Comparison of ENCODE assay signal across 8 cellular contexts in the genomic region with DNA sequence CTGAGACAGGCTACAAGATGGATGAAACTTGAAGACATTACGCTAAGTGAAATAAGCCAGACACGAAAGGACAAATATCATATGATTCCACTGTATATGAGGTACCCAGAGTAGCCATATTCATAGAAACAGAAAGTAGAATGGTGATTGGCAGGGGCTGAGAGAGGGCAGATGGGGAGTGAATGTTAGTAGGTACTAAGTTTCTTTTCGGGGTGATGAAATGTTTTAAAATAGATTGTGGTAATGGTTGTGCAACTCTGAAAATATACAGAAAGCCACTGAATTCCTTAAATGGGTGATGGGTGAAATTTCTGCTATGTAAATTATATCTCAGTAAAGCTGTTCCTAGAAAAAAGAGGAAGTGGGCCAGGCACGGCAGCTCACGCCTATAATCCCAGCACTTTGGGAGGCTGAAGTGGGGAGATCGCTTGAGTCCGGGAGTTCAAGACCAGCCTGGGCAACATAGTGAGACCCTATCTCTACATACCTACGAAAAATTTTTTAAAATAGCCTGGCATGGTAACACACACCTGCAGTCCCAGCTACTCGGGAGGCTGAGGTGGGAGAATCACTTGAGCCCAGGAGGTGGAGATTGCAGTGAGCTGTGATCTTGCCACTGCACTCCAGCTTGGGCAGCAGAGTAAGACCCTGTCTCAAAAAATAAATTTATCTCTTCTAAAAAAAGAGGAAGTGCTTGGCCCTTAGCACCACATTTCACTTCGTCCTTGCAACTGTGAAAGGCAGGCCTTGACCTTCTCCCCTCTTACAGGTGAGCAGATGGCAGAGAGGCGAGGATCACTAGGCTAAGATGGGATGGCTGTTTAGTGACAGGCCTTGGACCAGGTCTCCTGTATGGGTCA. TPM values are rescaled to one million over a fixed set of nuclear protein-coding genes. Genes with fewer than 3 reads are reported as not detected.
A peak's percentile ranks its signal among the peaks of the same experiment; 100 is the strongest.
DNase-seq lines count a peak whose midpoint lies in the region; ATAC-seq, FAIRE-seq and TF ChIP-seq lines count a peak whose summit lies in the region.

No MANE protein-coding gene starts in this region.

- H3K4me1 ChIP-seq in endodermal cell (ENCODE audit: control insufficient read depth, insufficient read depth, low read length), result no peaks in the 10 kb centered on the region
- peaks cover 34 to 39% of the 10 kb centered on the region in 2 donors for H3K4me1 ChIP-seq in neuronal stem cell (ENCODE audit: control insufficient read depth in 2 of 2, insufficient read depth in 1 of 2, low read depth in 1 of 2, low read length in 2 of 2)

- H3K36me3 ChIP-seq in endodermal cell (ENCODE audit: control insufficient read depth, insufficient read depth, low read length) (no peaks in the 10 kb centered on the region), neuronal stem cell (replicated peaks in 1 of 2; ENCODE audit: control insufficient read depth in 2 of 2, insufficient read depth in 2 of 2, low read length in 2 of 2) (peaks cover 0 to 3% of the 10 kb centered on the region in 2 donors)

- no peak overlapping the region for H3K23ac ChIP-seq in neuronal stem cell (ENCODE audit: low read depth, low read length, poor library complexity)

- peaks cover 27% of the 10 kb centered on the region for H3K4me1 Mint-ChIP-seq in activated naive CD4-positive, alpha-beta T cell treated with anti-CD3 and anti-CD28 coated beads for 36 hours (ENCODE audit: low read depth)
- H3K4me1 Mint-ChIP-seq in endodermal cell, result peaks cover 12% of the 10 kb centered on the region

- H2BK5ac ChIP-seq in neuronal stem cell (ENCODE audit: low read length), result no peak overlapping the region

- no peak for TF ChIP-seq CTCF in endodermal cell (conservative IDR thresholded peaks at IDR 0.05)

- intact Hi-C loops in activated naive CD4-positive, alpha-beta T cell treated with anti-CD3 and anti-CD28 coated beads for 36 hours (cut with micrococcal nuclease), result no loop called here

- CTCF ChIA-PET in activated naive CD4-positive, alpha-beta T cell treated with anti-CD3 and anti-CD28 coated beads for 36 hours (lab: Charles Lee), result interaction anchor here (0.7 to 1.0 kb wide), 3 partner anchors 17 to 195 kb away, joined by 3 to 4 read pairs (median 3); partner anchors contain the start of genes NPR1 and RAB13

- peak; percentile 92 for ATAC-seq in HG02938 (IDR thresholded peaks at IDR 0.05; ENCODE audit: unreplicated experiment)

- H3K9me3 Mint-ChIP-seq in activated naive CD4-positive, alpha-beta T cell treated with anti-CD3 and anti-CD28 coated beads for 36 hours, result no peaks in the 10 kb centered on the region
- no peaks in the 10 kb centered on the region for H3K9me3 Mint-ChIP-seq in endodermal cell

- H3K9ac ChIP-seq in endodermal cell (ENCODE audit: extremely low read depth, low read length, poor library complexity, severe bottlenecking) (no peak overlapping the region), neuronal stem cell (ENCODE audit: low read depth, low read length, poor library complexity) (no peak overlapping the region)

- H4K91ac ChIP-seq in neuronal stem cell (ENCODE audit: low read depth, low read length, poor library complexity), result no peak overlapping the region

- peak overlapping the region; percentile 32 for H2AFZ ChIP-seq in neuronal stem cell (ENCODE audit: low read length)

- H3K27me3 ChIP-seq in endodermal cell (ENCODE audit: control insufficient read depth, insufficient read depth, low read length, poor library complexity, severe bottlenecking), result no peaks in the 10 kb centered on the region
- peaks cover 0 to 3% (median 0%) of the 10 kb centered on the region in 3 experiments for H3K27me3 ChIP-seq in neuronal stem cell (ENCODE audit: control insufficient read depth in 3 of 3, insufficient read depth in 3 of 3, low read depth in 1 of 3, low read length in 3 of 3)

- FAIRE-seq in HTR-8/SVneo (lab: Jason Lieb, UNC), result no peak

- H3K79me1 ChIP-seq in neuronal stem cell (ENCODE audit: low read depth, low read length), result no peaks in the 10 kb centered on the region

- H3K27ac Mint-ChIP-seq in activated naive CD4-positive, alpha-beta T cell treated with anti-CD3 and anti-CD28 coated beads for 36 hours, result peak overlapping the region; percentile 56
- no peak overlapping the region for H3K27ac Mint-ChIP-seq in endodermal cell

- DNase-seq in activated naive CD4-positive, alpha-beta T cell treated with anti-CD3 and anti-CD28 coated beads for 36 hours, result peak; percentile 44
- DNase-seq in activated naive CD4-positive, alpha-beta T cell treated with Interleukin-2 at 50 U/mL for 16 hours, result no peak
- DNase-seq in RPMI7951 (ENCODE audit: low read depth), result peak; percentile 77
- no peak for DNase-seq in endodermal cell
- no peak for DNase-seq in neuronal stem cell (ENCODE audit: low spot score)
- no peak for DNase-seq in NCI-H82 (lab: John Stamatoyannopoulos, UW)
- no peak for DNase-seq in HTR-8/SVneo (ENCODE audit: insufficient read length, low spot score)

- H2BK120ac ChIP-seq in neuronal stem cell (ENCODE audit: low read depth, low read length), result no peak overlapping the region

- no peak overlapping the region for H2BK12ac ChIP-seq in neuronal stem cell (ENCODE audit: low read length)

- no peak overlapping the region for H3K18ac ChIP-seq in neuronal stem cell (ENCODE audit: low read length)

- H3K27ac ChIP-seq in endodermal cell (ENCODE audit: low read depth, low read length), result peak overlapping the region; percentile 38
- H3K27ac ChIP-seq in neuronal stem cell (replicated peaks; ENCODE audit: low read length), result no peak overlapping the region

- no peak overlapping the region for H2BK15ac ChIP-seq in neuronal stem cell (ENCODE audit: low read length)

- H3K4me3 Mint-ChIP-seq in activated naive CD4-positive, alpha-beta T cell treated with anti-CD3 and anti-CD28 coated beads for 36 hours, result peak overlapping the region; percentile 22
- H3K4me3 Mint-ChIP-seq in endodermal cell, result no peak overlapping the region

- H3K9me3 ChIP-seq in endodermal cell (ENCODE audit: control insufficient read depth, low read length) (peaks cover 3% of the 10 kb centered on the region), neuronal stem cell (replicated peaks in 1 of 2; ENCODE audit: control insufficient read depth in 2 of 2, insufficient read depth in 1 of 2, low read depth in 1 of 2, low read length in 2 of 2) (peaks cover 0 to 3% of the 10 kb centered on the region in 2 donors)

- peaks cover 2% of the 10 kb centered on the region for H3K27me3 Mint-ChIP-seq in activated naive CD4-positive, alpha-beta T cell treated with anti-CD3 and anti-CD28 coated beads for 36 hours (ENCODE audit: low read depth)
- no peaks in the 10 kb centered on the region for H3K27me3 Mint-ChIP-seq in endodermal cell (ENCODE audit: insufficient read depth)

- H4K8ac ChIP-seq in neuronal stem cell (ENCODE audit: low read depth, low read length), result no peak overlapping the region

- no peak overlapping the region for H3K4ac ChIP-seq in neuronal stem cell (ENCODE audit: low read length)

- no peak overlapping the region for H3K4me2 ChIP-seq in neuronal stem cell (ENCODE audit: insufficient read depth, low read length, poor library complexity, severe bottlenecking)

- H3K36me3 Mint-ChIP-seq in activated naive CD4-positive, alpha-beta T cell treated with anti-CD3 and anti-CD28 coated beads for 36 hours (ENCODE audit: low read depth), result no peaks in the 10 kb centered on the region
- no peaks in the 10 kb centered on the region for H3K36me3 Mint-ChIP-seq in endodermal cell (ENCODE audit: low read depth)

- no peak overlapping the region for H2AK5ac ChIP-seq in neuronal stem cell (ENCODE audit: low read depth, low read length)

- H3K4me3 ChIP-seq in endodermal cell (ENCODE audit: low read length), result no peak overlapping the region
- no peak overlapping the region for H3K4me3 ChIP-seq in neuronal stem cell (ENCODE audit: low read length in 2 of 2)

- no peak overlapping the region for H3K14ac ChIP-seq in neuronal stem cell (ENCODE audit: low read length)

- WGBS in endodermal cell (ENCODE audit: insufficient coverage in 1 of 2, insufficient read length in 1 of 2), 2 experiments, result 93% methylated on average over 10 to 11 of the region's 11 CpGs
- no CpG with 5 or more reads among the region's 11 CpGs for WGBS in neuronal stem cell (ENCODE audit: extremely low coverage in 2 of 2, insufficient read length in 2 of 2, insufficient replicate concordance in 1 of 2), 2 donors

RNA-seq across cellular contexts. Expression of gene SLC27A3, which starts 16.0 kb away (rescaled TPM):
- total RNA-seq in activated naive CD4-positive, alpha-beta T cell treated with anti-CD3 and anti-CD28 coated beads for 36 hours, result 1 to 10 TPM; 2.7 to 4.3 TPM
- total RNA-seq in RPMI7951 (2014; rRNA removed; shearing (Covaris generic)), result 7.4 and 7.5 TPM in 2 replicates
- 10 to 100 TPM; 60.6 to 64.5 TPM for total RNA-seq in endodermal cell
- polyA plus RNA-seq in endodermal cell (2013, experiment 1 of 2), result 18.9 TPM
- 18.1 TPM for polyA plus RNA-seq in endodermal cell (2013, experiment 2 of 2)
- 7.5 TPM for polyA plus RNA-seq in neuronal stem cell (2013, experiment 1 of 2)
- polyA plus RNA-seq in neuronal stem cell (2013, experiment 2 of 2), result 7.2 TPM

Comparison
In these comparisons a context has a peak if more than half of its experiments do, and no peak if none do; other contexts are left out.
1. DNase-seq: peak in activated naive CD4-positive, alpha-beta T cell treated with anti-CD3 and anti-CD28 coated beads for 36 hours (single experiment) and RPMI7951 (single experiment); none in activated naive CD4-positive, alpha-beta T cell treated with Interleukin-2 at 50 U/mL for 16 hours (single experiment), endodermal cell (single experiment), neuronal stem cell (single experiment), NCI-H82 (single experiment) and HTR-8/SVneo (single experiment).